ENCODE assay signal across 26 cellular contexts in the genomic region with DNA sequence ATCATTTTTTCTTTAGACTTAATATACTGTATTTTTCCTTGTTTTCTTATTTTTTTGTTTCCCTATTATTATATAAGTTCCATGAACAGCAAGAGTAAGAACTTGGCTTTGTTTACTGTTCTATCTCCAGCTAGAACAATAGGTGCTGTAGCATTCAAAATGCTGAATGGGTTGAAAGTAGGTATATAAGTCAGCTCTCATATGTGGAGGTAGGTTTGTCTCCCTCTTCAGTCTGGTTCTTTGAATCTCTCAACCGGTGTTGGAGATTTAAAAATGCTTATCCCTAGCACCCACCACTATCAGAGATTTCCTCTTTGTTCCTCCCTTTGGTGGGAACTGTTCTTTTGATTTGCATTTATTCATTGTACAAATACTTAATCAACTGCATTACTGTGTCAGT.
DNase-seq lines count a peak whose midpoint lies in the region; ATAC-seq and TF ChIP-seq lines count a peak whose summit lies in the region.
"Had no signal": no experiment of that assay in that cellular context is flagged by ENCODE, and none has a peak within 500 bp of the region (broad histone marks: within the 10 kb centered on the region; RNA-seq: fewer than 3 reads in every experiment).

No MANE protein-coding gene starts in this region.

- no peak for DNase-seq in GM06990 (ENCODE audit: extremely low read depth, insufficient read length)
- peak; percentile 22 for DNase-seq in HT-29 (ENCODE audit: low spot score)
- no peak for DNase-seq in WERI-Rb-1
- no peak for DNase-seq in endodermal cell
- DNase-seq in sciatic nerve (ENCODE audit: low spot score): no peak
- DNase-seq in RKO (ENCODE audit: low spot score): no peak
- no peak for DNase-seq in amniotic stem cell (lab: John Stamatoyannopoulos, UW)
- no peak for DNase-seq in effector memory CD8-positive, alpha-beta T cell
- DNase-seq: DMS 273 treated with DMSO at 0.1 percent for 48 hours, GDM1, heart left ventricle, left ventricle myocardium inferior, mucosa of descending colon, NCI-H1092, NCI-H2107, NCI-H510A treated with DMSO at 0.1 percent for 48 hours had no signal

- H3K4me3 ChIP-seq in GM06990 (replicated peaks; ENCODE audit: low read depth, low read length) (no peak overlapping the region), WERI-Rb-1 (ENCODE audit: low read depth, low read length) (no peak overlapping the region), endodermal cell (ENCODE audit: low read length) (no peak overlapping the region)
- H3K4me3 ChIP-seq: breast epithelium, esophagus muscularis mucosa, heart left ventricle, left ventricle myocardium inferior, mucosa of descending colon, SJSA1, thoracic aorta had no signal

- peaks cover 25% of the 10 kb centered on the region for H3K36me3 Mint-ChIP-seq in endodermal cell (ENCODE audit: low read depth)
- H3K36me3 Mint-ChIP-seq in effector memory CD8-positive, alpha-beta T cell (ENCODE audit: insufficient read depth): no peaks in the 10 kb centered on the region

- no peak for ATAC-seq in sciatic nerve
- no peak for ATAC-seq in effector memory CD8-positive, alpha-beta T cell (replicated peaks)
- ATAC-seq: heart left ventricle, mucosa of descending colon had no signal

- H3K9me3 ChIP-seq in WERI-Rb-1 (ENCODE audit: severe bottlenecking): no peaks in the 10 kb centered on the region
- H3K9me3 ChIP-seq in endodermal cell (ENCODE audit: control insufficient read depth, low read length): no peaks in the 10 kb centered on the region
- H3K9me3 ChIP-seq: breast epithelium, esophagus muscularis mucosa, heart left ventricle, left ventricle myocardium inferior, mucosa of descending colon, SJSA1, thoracic aorta had no signal

- TF ChIP-seq CTCF in GM06990 (IDR thresholded peaks at IDR 0.05; ENCODE audit: insufficient read depth, low read length, poor library complexity, severe bottlenecking) (peak; percentile 22), WERI-Rb-1 (IDR thresholded peaks at IDR 0.05; ENCODE audit: low read depth, low read length) (peak; percentile 13; the same call in 1 of the 2 replicates), endodermal cell (conservative IDR thresholded peaks at IDR 0.05) (peak; percentile 58)

- WGBS in endodermal cell (ENCODE audit: insufficient coverage in 1 of 2, insufficient read length in 1 of 2), 2 experiments: no CpG with 5 or more reads among the region's 1 CpG

- H3K4me1 ChIP-seq in endodermal cell (ENCODE audit: control insufficient read depth, insufficient read depth, low read length): peaks cover 5% of the 10 kb centered on the region
- H3K4me1 ChIP-seq: breast epithelium, esophagus muscularis mucosa, heart left ventricle, left ventricle myocardium inferior had no signal

- no peak overlapping the region for H3K27ac ChIP-seq in WERI-Rb-1
- no peak overlapping the region for H3K27ac ChIP-seq in endodermal cell (ENCODE audit: low read depth, low read length)
- H3K27ac ChIP-seq: breast epithelium, C4-2B, esophagus muscularis mucosa, heart left ventricle, KMS-11, left ventricle myocardium inferior, SJSA1, thoracic aorta had no signal

- no peak overlapping the region for H3K27ac Mint-ChIP-seq in endodermal cell
- H3K27ac Mint-ChIP-seq in effector memory CD8-positive, alpha-beta T cell: no peak overlapping the region
- H3K27ac Mint-ChIP-seq: activated CD4-positive, alpha-beta memory T cell treated with anti-CD3 and anti-CD28 coated beads, Interleukin-2, amount 10 ng/mL, durations not matched to agents 7 days and 5 days; activated naive CD8-positive, alpha-beta T cell; immature natural killer cell had no signal

- no peak overlapping the region for H3K4me3 Mint-ChIP-seq in endodermal cell
- no peak overlapping the region for H3K4me3 Mint-ChIP-seq in effector memory CD8-positive, alpha-beta T cell
- H3K4me3 Mint-ChIP-seq: activated CD4-positive, alpha-beta memory T cell treated with anti-CD3 and anti-CD28 coated beads, Interleukin-2, amount 10 ng/mL, durations not matched to agents 7 days and 5 days; activated naive CD8-positive, alpha-beta T cell; activated T-helper 1 cell treated with anti-CD3 and anti-CD28 coated beads, Interleukin-12 subunit alpha, Interleukin-12 subunit beta, Interleukin-2, Interleukin-4 antibody, amounts not matched to agents 30 ng/mL and 10 ng/mL and 1 ng/mL, durations not matched to agents 14 hours and 24 hours and 36 hours had no signal

- H3K27me3 ChIP-seq in GM06990 (replicated peaks; ENCODE audit: control insufficient read depth, insufficient read depth, low read length) (no peaks in the 10 kb centered on the region), WERI-Rb-1 (ENCODE audit: insufficient read depth, low read depth, severe bottlenecking) (no peaks in the 10 kb centered on the region), endodermal cell (ENCODE audit: control insufficient read depth, insufficient read depth, low read length, poor library complexity, severe bottlenecking) (no peaks in the 10 kb centered on the region)
- H3K27me3 ChIP-seq: breast epithelium, esophagus muscularis mucosa, heart left ventricle, SJSA1 had no signal

- H3K9ac ChIP-seq in endodermal cell (ENCODE audit: extremely low read depth, low read length, poor library complexity, severe bottlenecking): no peak overlapping the region
- H3K9ac ChIP-seq: KMS-11 had no signal

- no peaks in the 10 kb centered on the region for H3K9me3 Mint-ChIP-seq in endodermal cell
- no peaks in the 10 kb centered on the region for H3K9me3 Mint-ChIP-seq in effector memory CD8-positive, alpha-beta T cell
- H3K9me3 Mint-ChIP-seq: activated CD4-positive, alpha-beta memory T cell treated with anti-CD3 and anti-CD28 coated beads, Interleukin-2, amount 10 ng/mL, durations not matched to agents 7 days and 5 days; activated T-helper 1 cell treated with anti-CD3 and anti-CD28 coated beads, Interleukin-12 subunit alpha, Interleukin-12 subunit beta, Interleukin-2, Interleukin-4 antibody, amounts not matched to agents 30 ng/mL and 10 ng/mL and 1 ng/mL, durations not matched to agents 14 hours and 24 hours and 36 hours; immature natural killer cell had no signal

- peaks cover 6% of the 10 kb centered on the region for H3K4me1 Mint-ChIP-seq in endodermal cell
- H3K4me1 Mint-ChIP-seq in effector memory CD8-positive, alpha-beta T cell (ENCODE audit: low read depth in 2 of 2): no peaks in the 10 kb centered on the region

- H3K36me3 ChIP-seq in GM06990 (ENCODE audit: control insufficient read depth, insufficient read depth, low read length) (no peaks in the 10 kb centered on the region), WERI-Rb-1 (peaks cover 95% of the 10 kb centered on the region), endodermal cell (ENCODE audit: control insufficient read depth, insufficient read depth, low read length) (peaks cover 38% of the 10 kb centered on the region)
- H3K36me3 ChIP-seq: thoracic aorta had no signal

- intact Hi-C loops in sciatic nerve (cut with DNase I): no loop called here

- no peaks in the 10 kb centered on the region for H3K27me3 Mint-ChIP-seq in endodermal cell (ENCODE audit: insufficient read depth)
- H3K27me3 Mint-ChIP-seq in effector memory CD8-positive, alpha-beta T cell: no peaks in the 10 kb centered on the region
- H3K27me3 Mint-ChIP-seq: activated naive CD8-positive, alpha-beta T cell had no signal
